In the genomic region with DNA sequence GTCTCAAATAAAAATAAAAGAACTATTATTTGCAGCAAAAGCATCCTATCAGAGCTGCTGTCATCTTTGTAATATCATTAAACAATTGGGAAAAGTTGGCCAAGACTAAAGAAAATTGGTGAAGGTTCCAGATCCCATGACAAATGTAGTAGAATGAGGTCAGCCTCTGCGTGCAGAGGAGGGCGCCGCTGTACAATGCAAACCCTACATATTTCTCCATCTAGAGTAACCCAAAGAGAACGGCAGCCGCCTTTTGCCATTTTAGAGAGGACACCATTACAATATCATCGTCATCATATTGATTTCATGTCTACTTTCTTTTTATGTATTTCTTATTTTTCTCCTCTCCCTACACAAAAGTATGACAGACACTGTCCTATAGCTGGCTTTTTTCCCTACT, we compare ENCODE assay signal across 9 cellular contexts. TPM values are rescaled to one million over a fixed set of nuclear protein-coding genes. Genes with fewer than 3 reads are reported as not detected.
DNase-seq lines count a peak whose midpoint lies in the region; ATAC-seq and TF ChIP-seq lines count a peak whose summit lies in the region.
"Had no signal": no experiment of that assay in that cellular context is flagged by ENCODE, and none has a peak within 500 bp of the region (broad histone marks: within the 10 kb centered on the region; RNA-seq: fewer than 3 reads in every experiment).

No MANE protein-coding gene starts in this region.

- H3K27me3 ChIP-seq in CD8-positive, alpha-beta T cell (ENCODE audit: insufficient read depth, low read length), result no peaks in the 10 kb centered on the region
- H3K27me3 ChIP-seq in H9 (ENCODE audit: insufficient read depth, low read length) (no peaks in the 10 kb centered on the region), breast epithelium (no peaks in the 10 kb centered on the region)
- H3K27me3 ChIP-seq: SJCRH30 had no signal

- no peak for DNase-seq in CD8-positive, alpha-beta T cell
- no peak for DNase-seq in H9
- DNase-seq in caudate nucleus (lab: John Stamatoyannopoulos, UW), result peak in 5 of 61 donors; percentile 2 to 28 (median 16)
- DNase-seq in nephron progenitor cell, result no peak
- no peak for DNase-seq in activated CD4-positive, alpha-beta memory T cell treated with anti-CD3 and anti-CD28 coated beads for 36 hours
- DNase-seq in breast epithelium (ENCODE audit: low spot score in 2 of 2), result no peak
- DNase-seq in Ammon's horn (ENCODE audit: low spot score), result no peak
- DNase-seq: NCI-H2029 treated with DMSO at 0.1 percent for 48 hours, SJCRH30 had no signal

- no peak overlapping the region for H4K91ac ChIP-seq in H9 (ENCODE audit: insufficient read length, low read depth, low read length)

- H3K27me3 Mint-ChIP-seq in CD8-positive, alpha-beta T cell (ENCODE audit: low read depth), result no peaks in the 10 kb centered on the region
- H3K27me3 Mint-ChIP-seq in H9 (ENCODE audit: low read depth), result no peaks in the 10 kb centered on the region
- H3K27me3 Mint-ChIP-seq in nephron progenitor cell (ENCODE audit: low read depth, poor library complexity), result no peaks in the 10 kb centered on the region
- no peaks in the 10 kb centered on the region for H3K27me3 Mint-ChIP-seq in activated CD4-positive, alpha-beta memory T cell treated with anti-CD3 and anti-CD28 coated beads for 36 hours

- no peak overlapping the region for H2BK20ac ChIP-seq in H9 (ENCODE audit: low read depth, low read length, poor library complexity, severe bottlenecking)

- H3K27ac ChIP-seq in CD8-positive, alpha-beta T cell (ENCODE audit: low read depth, low read length), result no peak overlapping the region
- H3K27ac ChIP-seq in H9 (ENCODE audit: insufficient read length, low read depth, low read length) (no peak overlapping the region), caudate nucleus (ENCODE audit: low read depth, low read length) (peak overlapping the region; percentile 46), breast epithelium (peak overlapping the region in 1 of 2 donors; percentile 86)
- H3K27ac ChIP-seq: SJCRH30 had no signal

- no peaks in the 10 kb centered on the region for H4K20me1 ChIP-seq in H9 (ENCODE audit: control insufficient read depth, insufficient read depth, insufficient read length)

- H2BK15ac ChIP-seq in H9 (ENCODE audit: low read depth, low read length), result no peak overlapping the region

- no peaks in the 10 kb centered on the region for H3K4me1 ChIP-seq in CD8-positive, alpha-beta T cell (ENCODE audit: insufficient read depth, low read length)
- H3K4me1 ChIP-seq in H9 (ENCODE audit: insufficient read depth, low read length), result no peaks in the 10 kb centered on the region
- no peaks in the 10 kb centered on the region for H3K4me1 ChIP-seq in breast epithelium
- H3K4me1 ChIP-seq: SJCRH30 had no signal

- ATAC-seq in CD8-positive, alpha-beta T cell, result no peak

- H3K9ac ChIP-seq in H9 (ENCODE audit: extremely low read depth, insufficient read length, low read length), result no peak overlapping the region

- no peaks in the 10 kb centered on the region for H3K9me3 ChIP-seq in CD8-positive, alpha-beta T cell (ENCODE audit: low read length)
- H3K9me3 ChIP-seq in H9 (ENCODE audit: control insufficient read depth, low read depth, low read length), result no peaks in the 10 kb centered on the region
- H3K9me3 ChIP-seq in breast epithelium, result no peaks in the 10 kb centered on the region
- H3K9me3 ChIP-seq: SJCRH30 had no signal

- H3K79me2 ChIP-seq in H9 (ENCODE audit: insufficient read depth, low read length), result no peaks in the 10 kb centered on the region; the same call in 1 of the 2 replicates

- H2BK120ac ChIP-seq in H9 (ENCODE audit: low read depth, low read length, poor library complexity, severe bottlenecking), result no peak overlapping the region

- no peak overlapping the region for H3K4me3 Mint-ChIP-seq in CD8-positive, alpha-beta T cell
- H3K4me3 Mint-ChIP-seq in H9 (no peak overlapping the region), nephron progenitor cell (no peak overlapping the region)
- H3K4me3 Mint-ChIP-seq in activated CD4-positive, alpha-beta memory T cell treated with anti-CD3 and anti-CD28 coated beads for 36 hours, result no peak overlapping the region

- peaks cover 86% of the 10 kb centered on the region for H3K36me3 Mint-ChIP-seq in CD8-positive, alpha-beta T cell
- H3K36me3 Mint-ChIP-seq in H9 (ENCODE audit: insufficient read depth in 1 of 3, low read depth in 3 of 3), result peaks cover 68 to 91% (median 88%) of the 10 kb centered on the region in 3 experiments
- H3K36me3 Mint-ChIP-seq in nephron progenitor cell (ENCODE audit: low read depth), result peaks cover 70% of the 10 kb centered on the region
- peaks cover 38% of the 10 kb centered on the region for H3K36me3 Mint-ChIP-seq in activated CD4-positive, alpha-beta memory T cell treated with anti-CD3 and anti-CD28 coated beads for 36 hours

- no peak overlapping the region for H3K4me2 ChIP-seq in H9 (ENCODE audit: insufficient read depth, insufficient read length, low read length)

- no peaks in the 10 kb centered on the region for H3K9me3 Mint-ChIP-seq in CD8-positive, alpha-beta T cell
- H3K9me3 Mint-ChIP-seq in H9, result no peaks in the 10 kb centered on the region
- H3K9me3 Mint-ChIP-seq in nephron progenitor cell, result no peaks in the 10 kb centered on the region
- no peaks in the 10 kb centered on the region for H3K9me3 Mint-ChIP-seq in activated CD4-positive, alpha-beta memory T cell treated with anti-CD3 and anti-CD28 coated beads for 36 hours

- no peaks in the 10 kb centered on the region for H3K23me2 ChIP-seq in H9 (ENCODE audit: insufficient read length, low read depth, low read length, poor library complexity, severe bottlenecking)

- H3K14ac ChIP-seq in H9 (ENCODE audit: insufficient read depth, low read length), result no peak overlapping the region

- H2BK12ac ChIP-seq in H9 (ENCODE audit: insufficient read length, low read depth, low read length), result no peak overlapping the region

- H3K4me3 ChIP-seq in CD8-positive, alpha-beta T cell (ENCODE audit: low read depth, low read length), result no peak overlapping the region
- no peak overlapping the region for H3K4me3 ChIP-seq in breast epithelium
- H3K4me3 ChIP-seq: SJCRH30 had no signal

- H3K4ac ChIP-seq in H9 (ENCODE audit: low read depth, low read length), result no peak overlapping the region

- no peaks in the 10 kb centered on the region for H3K4me1 Mint-ChIP-seq in CD8-positive, alpha-beta T cell (ENCODE audit: low read depth)
- H3K4me1 Mint-ChIP-seq in H9 (peaks cover 12 to 18% of the 10 kb centered on the region in 2 experiments), nephron progenitor cell (no peaks in the 10 kb centered on the region)
- peaks cover 12% of the 10 kb centered on the region for H3K4me1 Mint-ChIP-seq in activated CD4-positive, alpha-beta memory T cell treated with anti-CD3 and anti-CD28 coated beads for 36 hours (ENCODE audit: low read depth)

- POLR2A ChIA-PET in CD8-positive, alpha-beta T cell (lab: Charles Lee), result no interaction called here
- POLR2A ChIA-PET in activated CD4-positive, alpha-beta memory T cell treated with anti-CD3 and anti-CD28 coated beads for 36 hours (lab: Charles Lee), result interaction anchor here (0.6 kb wide), 1 partner anchor 171 kb away, joined by 4 read pairs; no protein-coding TSS in a partner anchor

- H3K27ac Mint-ChIP-seq in CD8-positive, alpha-beta T cell, result peak overlapping the region; percentile 60
- peak overlapping the region; percentile 44 to 91 (median 74); a peak in 5 of 7 replicates for H3K27ac Mint-ChIP-seq in H9
- H3K27ac Mint-ChIP-seq in nephron progenitor cell, result peak overlapping the region; percentile 20
- no peak overlapping the region for H3K27ac Mint-ChIP-seq in activated CD4-positive, alpha-beta memory T cell treated with anti-CD3 and anti-CD28 coated beads for 36 hours

- H3K79me1 ChIP-seq in H9 (ENCODE audit: insufficient read depth, low read depth, low read length, poor library complexity, severe bottlenecking), result no peaks in the 10 kb centered on the region

- no peak for TF ChIP-seq POLR2A in breast epithelium (IDR thresholded peaks at IDR 0.05)

- H2AFZ ChIP-seq in H9 (ENCODE audit: low read length), result no peak overlapping the region

- no CpG with 5 or more reads among the region's 6 CpGs for WGBS in H9 (ENCODE audit: extremely low coverage, insufficient read length, low lambda C conversion rate)

- intact Hi-C loops in CD8-positive, alpha-beta T cell (cut with DNase I, micrococcal nuclease), result loop anchor here in 1 of 2 experiments (1.0 kb wide), 1 partner anchor 87 kb away; no protein-coding TSS in a partner anchor
- intact Hi-C loops in activated CD4-positive, alpha-beta memory T cell treated with anti-CD3 and anti-CD28 coated beads for 36 hours (cut with micrococcal nuclease), result no loop called here
- intact Hi-C loops in breast epithelium (cut with DNase I; ENCODE audit: low total_unique reads), result no loop called here

- no peak overlapping the region for H3K23ac ChIP-seq in H9 (ENCODE audit: insufficient read length, low read depth, low read length)

- no peak overlapping the region for H3K56ac ChIP-seq in H9 (ENCODE audit: insufficient read length, low read depth, low read length)

- CTCF ChIA-PET in CD8-positive, alpha-beta T cell (lab: Charles Lee), result interaction anchor here (0.6 to 1.7 kb wide), 3 partner anchors 24 to 87 kb away, joined by 3 to 25 read pairs (median 3); no protein-coding TSS in a partner anchor
- CTCF ChIA-PET in activated CD4-positive, alpha-beta memory T cell treated with anti-CD3 and anti-CD28 coated beads for 36 hours (lab: Charles Lee), result interaction anchor here (5.1 kb wide), 1 partner anchor 87 kb away, joined by 26 read pairs; no protein-coding TSS in a partner anchor

- no peak for TF ChIP-seq CTCF in CD8-positive, alpha-beta T cell (IDR thresholded peaks at IDR 0.05)
- TF ChIP-seq CTCF in H9 (conservative IDR thresholded peaks at IDR 0.05), result peak; percentile 47
- TF ChIP-seq CTCF in nephron progenitor cell (IDR thresholded peaks at IDR 0.05), result no peak
- TF ChIP-seq CTCF in breast epithelium (IDR thresholded peaks at IDR 0.05), result no peak

- no peak overlapping the region for H3T11ph ChIP-seq in H9 (ENCODE audit: low read length)

- no peak overlapping the region for H2BK5ac ChIP-seq in H9 (ENCODE audit: insufficient read length, low read length)

- no peak overlapping the region for H4K5ac ChIP-seq in H9 (ENCODE audit: insufficient read length, low read depth, low read length)

- no peak overlapping the region for H2AK5ac ChIP-seq in H9 (ENCODE audit: insufficient read length, low read length)

- H3K18ac ChIP-seq in H9 (ENCODE audit: insufficient read length, low read depth, low read length), result no peak overlapping the region

- no peak overlapping the region for H4K8ac ChIP-seq in H9 (replicated peaks; ENCODE audit: insufficient read length, low read depth, low read length)

- H3K36me3 ChIP-seq in CD8-positive, alpha-beta T cell (ENCODE audit: insufficient read depth, low read length), result peaks cover 21% of the 10 kb centered on the region
- peaks cover 7% of the 10 kb centered on the region for H3K36me3 ChIP-seq in breast epithelium

RNA-seq across cellular contexts. Expression of a gene that starts 59.5 kb away (rescaled TPM):
- total RNA-seq in CD8-positive, alpha-beta T cell, result 10 to 100 TPM; 23.2 to 27.0 TPM
- 158 and 162 TPM in 2 replicates for total RNA-seq in H9 (2021)
- 10 to 100 TPM; 28.1 to 29.6 TPM for total RNA-seq in activated CD4-positive, alpha-beta memory T cell treated with anti-CD3 and anti-CD28 coated beads for 36 hours
- 10 to 100 TPM; 40.6 to 47.7 (median 41.4) TPM for total RNA-seq in breast epithelium
